In genomic region chr11:100719362-100719761, GRCh38 we compare ENCODE assay signal across 8 cellular contexts. TPM values are rescaled to one million over a fixed set of nuclear protein-coding genes. Genes with fewer than 3 reads are reported as not detected.
A peak's percentile ranks its signal among the peaks of the same experiment; 100 is the strongest.
DNase-seq lines count a peak whose midpoint lies in the region; ATAC-seq and TF ChIP-seq lines count a peak whose summit lies in the region.

No MANE protein-coding gene starts in this region.

- no peaks in the 10 kb centered on the region for H3K9me3 ChIP-seq in right atrium auricular region
- H3K9me3 ChIP-seq in stomach smooth muscle (ENCODE audit: control insufficient read depth in 2 of 2, low read length in 2 of 2), result no peaks in the 10 kb centered on the region

- peak overlapping the region; percentile 39 for H3K4me3 Mint-ChIP-seq in WTC11

- H3K4me3 ChIP-seq in right atrium auricular region (no peak overlapping the region), stomach smooth muscle (ENCODE audit: low read length in 2 of 2) (peak overlapping the region in 1 of 2 donors; percentile 3)

- H3K4me1 ChIP-seq in right atrium auricular region (peaks cover 0 to 23% of the 10 kb centered on the region in 2 donors), stomach smooth muscle (ENCODE audit: control insufficient read depth, insufficient read depth, low read length) (peaks cover 10% of the 10 kb centered on the region)

- H3K27ac ChIP-seq in right atrium auricular region (peak overlapping the region; percentile 51 to 57), stomach smooth muscle (ENCODE audit: low read length) (peak overlapping the region; percentile 42), RWPE1 (no peak overlapping the region)

- POLR2A ChIA-PET in WTC11 (lab: Charles Lee) (interaction anchor here (0.7 to 1.2 kb wide), 3 partner anchors 26 to 92 kb away, joined by 3 to 5 read pairs (median 3); no protein-coding TSS in a partner anchor), RWPE1 (lab: Yijun Ruan, JAX; ENCODE audit: low non-redundant PET) (interaction anchor here (0.6 kb wide), 1 partner anchor 1300 kb away, joined by 4 read pairs; no protein-coding TSS in a partner anchor)

- H3K27me3 Mint-ChIP-seq in WTC11 (ENCODE audit: low read depth), result no peaks in the 10 kb centered on the region

- no peaks in the 10 kb centered on the region for H3K36me3 ChIP-seq in right atrium auricular region
- no peaks in the 10 kb centered on the region for H3K36me3 ChIP-seq in stomach smooth muscle (ENCODE audit: control insufficient read depth in 2 of 2, insufficient read depth in 2 of 2, low read length in 2 of 2)

- peaks cover 74% of the 10 kb centered on the region for H3K4me1 Mint-ChIP-seq in WTC11

- H3K9ac ChIP-seq in stomach smooth muscle (ENCODE audit: low read length in 2 of 2), result peak overlapping the region in 1 of 2 donors; percentile 14

- ATAC-seq in HG03354 (IDR thresholded peaks at IDR 0.05; ENCODE audit: poor library complexity, severe bottlenecking, unreplicated experiment) (peak; percentile 62), WTC11 (peak; percentile 89), GM19467 (IDR thresholded peaks at IDR 0.05; ENCODE audit: unreplicated experiment) (no peak), GM18873 (IDR thresholded peaks at IDR 0.05; ENCODE audit: low FRiP score, unreplicated experiment) (no peak)

- peak overlapping the region; percentile 98 for H3K27ac Mint-ChIP-seq in WTC11

- H3K27me3 ChIP-seq in right atrium auricular region, result no peaks in the 10 kb centered on the region
- no peaks in the 10 kb centered on the region for H3K27me3 ChIP-seq in stomach smooth muscle (ENCODE audit: control insufficient read depth in 1 of 2, insufficient read depth in 2 of 2, low read length in 2 of 2)

- CTCF ChIA-PET in WTC11 (lab: Charles Lee) (interaction anchor here (1.1 to 2.8 kb wide), 4 partner anchors 32 to 109 kb away, joined by 3 to 14 read pairs (median 6); no protein-coding TSS in a partner anchor), RWPE1 (lab: Yijun Ruan, JAX) (no interaction called here)

- TF ChIP-seq CTCF in WTC11 (IDR thresholded peaks at IDR 0.05) (no peak), right atrium auricular region (IDR thresholded peaks at IDR 0.05) (no peak), RWPE1 (conservative IDR thresholded peaks at IDR 0.05; ENCODE audit: low read depth) (no peak)

- peaks cover 8% of the 10 kb centered on the region for H3K9me3 Mint-ChIP-seq in WTC11

- peaks cover 9% of the 10 kb centered on the region for H3K36me3 Mint-ChIP-seq in WTC11

- DNase-seq in WTC11 (ENCODE audit: low spot score) (peak; percentile 52), right atrium auricular region (ENCODE audit: low spot score) (no peak), NCI-H146 treated with DMSO at 0.1 percent for 48 hours (lab: John Stamatoyannopoulos, UW; ENCODE audit: unreplicated experiment) (no peak), RWPE1 (ENCODE audit: low spot score) (no peak)

TF ChIP-seq in WTC11, 78 proteins besides CTCF, POLR2A, EP300 and RAD21:
- TF ChIP-seq JAZF1 (CRISPR knock-in tag; IDR thresholded peaks at IDR 0.05) (no peak), SP1 (CRISPR knock-in tag; conservative IDR thresholded peaks at IDR 0.05) (peak; percentile 38; the same call in 1 of the 2 replicates), TEAD4 (CRISPR knock-in tag; IDR thresholded peaks at IDR 0.05) (no peak), PRRX2 (CRISPR knock-in tag; IDR thresholded peaks at IDR 0.05) (no peak), E2F4 (CRISPR knock-in tag; IDR thresholded peaks at IDR 0.05; ENCODE audit: borderline replicate concordance, low read depth) (no peak), RELA (CRISPR knock-in tag; IDR thresholded peaks at IDR 0.05; ENCODE audit: borderline replicate concordance) (no peak), GRHL2 (CRISPR knock-in tag; IDR thresholded peaks at IDR 0.05; ENCODE audit: insufficient replicate concordance, severe bottlenecking) (no peak), EMX1 (CRISPR knock-in tag; IDR thresholded peaks at IDR 0.05) (no peak), ATF1 (CRISPR knock-in tag; IDR thresholded peaks at IDR 0.05) (no peak), ZBTB21 (CRISPR knock-in tag; IDR thresholded peaks at IDR 0.05; ENCODE audit: borderline replicate concordance) (peak; percentile 39; the same call in 1 of the 2 replicates)
- TF ChIP-seq, protein P1, sequence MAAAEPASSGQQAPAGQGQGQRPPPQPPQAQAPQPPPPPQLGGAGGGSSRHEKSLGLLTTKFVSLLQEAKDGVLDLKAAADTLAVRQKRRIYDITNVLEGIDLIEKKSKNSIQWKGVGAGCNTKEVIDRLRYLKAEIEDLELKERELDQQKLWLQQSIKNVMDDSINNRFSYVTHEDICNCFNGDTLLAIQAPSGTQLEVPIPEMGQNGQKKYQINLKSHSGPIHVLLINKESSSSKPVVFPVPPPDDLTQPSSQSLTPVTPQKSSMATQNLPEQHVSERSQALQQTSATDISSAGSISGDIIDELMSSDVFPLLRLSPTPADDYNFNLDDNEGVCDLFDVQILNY (CRISPR knock-in tag; IDR thresholded peaks at IDR 0.05), result no peak

RNA-seq across cellular contexts. Expression of gene ARHGAP42, which starts 32.3 kb away (rescaled TPM):
- total RNA-seq in WTC11 (2021) (30.0 to 32.5 TPM (median 31.7 TPM) in 3 replicates), right atrium auricular region (10 to 100 TPM in 1 of 2 donors, 1 to 10 TPM in 1; 6.1 to 12.1 TPM)

Comparison
In these comparisons a context has a peak if more than half of its experiments do, and no peak if none do; other contexts are left out.
1. ATAC-seq: peak in HG03354 (single experiment) and WTC11 (single experiment); none in GM19467 (single experiment) and GM18873 (single experiment).